In the genomic region with DNA sequence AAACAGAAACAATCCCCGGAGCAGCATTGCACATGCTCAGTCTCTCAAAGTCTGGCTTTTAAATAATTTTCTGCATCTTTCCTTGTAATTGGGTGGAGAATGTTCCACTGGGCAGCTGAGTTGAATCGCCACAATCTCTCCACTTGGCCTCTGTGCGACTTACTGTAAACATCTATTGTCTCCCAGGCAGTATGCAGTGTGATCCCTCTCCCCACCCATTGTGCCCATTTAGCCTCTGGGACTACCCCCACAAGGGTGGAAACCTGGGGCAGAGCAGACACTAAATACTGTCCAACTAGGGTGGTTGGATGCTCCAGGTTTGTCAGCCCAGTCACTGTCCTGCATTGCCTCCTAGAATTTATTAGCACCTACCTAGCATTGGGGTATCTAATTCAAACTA, we compare ENCODE assay signal across 20 cellular contexts.
DNase-seq lines count a peak whose midpoint lies in the region; ATAC-seq, FAIRE-seq and TF ChIP-seq lines count a peak whose summit lies in the region.
"Had no signal": no experiment of that assay in that cellular context is flagged by ENCODE, and none has a peak within 500 bp of the region (broad histone marks: within the 10 kb centered on the region; RNA-seq: fewer than 3 reads in every experiment).

No MANE protein-coding gene starts in this region.

- FAIRE-seq in GM12892 (lab: Jason Lieb, UNC): peak; percentile 56
- FAIRE-seq: pancreas had no signal

- ATAC-seq in natural killer cell treated with Interleukin-12 subunit alpha and Interleukin-12 subunit beta and Interleukin-15 and Interleukin-18, amount 100 ng/mL, for 72 hours: no peak
- ATAC-seq: left lobe of liver; pancreas; right lobe of liver; stimulated activated memory B cell treated with anti-CD40 and anti-IgM and Interleukin-4, amounts not matched to agents 10 μg/mL and 1 μg/mL and 100 μg/mL, for 72 hours had no signal

- H3K9me3 Mint-ChIP-seq in activated CD4-positive, alpha-beta memory T cell treated with anti-CD3 and anti-CD28 coated beads for 36 hours: no peaks in the 10 kb centered on the region
- no peaks in the 10 kb centered on the region for H3K9me3 Mint-ChIP-seq in activated CD4-positive, alpha-beta memory T cell treated with anti-CD3 and anti-CD28 coated beads, Interleukin-2, amount 10 ng/mL, durations not matched to agents 7 days and 5 days
- no peaks in the 10 kb centered on the region for H3K9me3 Mint-ChIP-seq in activated naive CD8-positive, alpha-beta T cell (ENCODE audit: low read depth)
- no peaks in the 10 kb centered on the region for H3K9me3 Mint-ChIP-seq in natural killer cell treated with Interleukin-12 subunit alpha and Interleukin-12 subunit beta and Interleukin-15 and Interleukin-18, amount 100 ng/mL, for 72 hours
- H3K9me3 Mint-ChIP-seq: stimulated activated memory B cell treated with anti-CD40 and anti-IgM and Interleukin-4, amounts not matched to agents 10 μg/mL and 1 μg/mL and 100 μg/mL, for 72 hours had no signal

- intact Hi-C loops in activated CD4-positive, alpha-beta memory T cell treated with anti-CD3 and anti-CD28 coated beads for 36 hours (cut with micrococcal nuclease): loop anchor here (5.0 kb wide), 1 partner anchor 45 kb away; no protein-coding TSS in a partner anchor

- no peaks in the 10 kb centered on the region for H3K36me3 Mint-ChIP-seq in activated CD4-positive, alpha-beta memory T cell treated with anti-CD3 and anti-CD28 coated beads for 36 hours
- peaks cover 5% of the 10 kb centered on the region for H3K36me3 Mint-ChIP-seq in activated CD4-positive, alpha-beta memory T cell treated with anti-CD3 and anti-CD28 coated beads, Interleukin-2, amount 10 ng/mL, durations not matched to agents 7 days and 5 days (ENCODE audit: low read depth)
- H3K36me3 Mint-ChIP-seq in activated naive CD8-positive, alpha-beta T cell: no peaks in the 10 kb centered on the region
- H3K36me3 Mint-ChIP-seq in natural killer cell treated with Interleukin-12 subunit alpha and Interleukin-12 subunit beta and Interleukin-15 and Interleukin-18, amount 100 ng/mL, for 72 hours: no peaks in the 10 kb centered on the region
- H3K36me3 Mint-ChIP-seq: stimulated activated memory B cell treated with anti-CD40 and anti-IgM and Interleukin-4, amounts not matched to agents 10 μg/mL and 1 μg/mL and 100 μg/mL, for 72 hours had no signal

- H3K4me3 Mint-ChIP-seq in activated CD4-positive, alpha-beta memory T cell treated with anti-CD3 and anti-CD28 coated beads for 36 hours: peak overlapping the region; percentile 23
- H3K4me3 Mint-ChIP-seq in activated CD4-positive, alpha-beta memory T cell treated with anti-CD3 and anti-CD28 coated beads, Interleukin-2, amount 10 ng/mL, durations not matched to agents 7 days and 5 days: no peak overlapping the region
- peak overlapping the region; percentile 50 for H3K4me3 Mint-ChIP-seq in activated naive CD8-positive, alpha-beta T cell
- peak overlapping the region; percentile 69 for H3K4me3 Mint-ChIP-seq in natural killer cell treated with Interleukin-12 subunit alpha and Interleukin-12 subunit beta and Interleukin-15 and Interleukin-18, amount 100 ng/mL, for 72 hours
- H3K4me3 Mint-ChIP-seq: stimulated activated memory B cell treated with anti-CD40 and anti-IgM and Interleukin-4, amounts not matched to agents 10 μg/mL and 1 μg/mL and 100 μg/mL, for 72 hours had no signal

- H3K27me3 Mint-ChIP-seq in activated CD4-positive, alpha-beta memory T cell treated with anti-CD3 and anti-CD28 coated beads for 36 hours: no peaks in the 10 kb centered on the region
- no peaks in the 10 kb centered on the region for H3K27me3 Mint-ChIP-seq in activated CD4-positive, alpha-beta memory T cell treated with anti-CD3 and anti-CD28 coated beads, Interleukin-2, amount 10 ng/mL, durations not matched to agents 7 days and 5 days
- H3K27me3 Mint-ChIP-seq in activated naive CD8-positive, alpha-beta T cell: no peaks in the 10 kb centered on the region
- H3K27me3 Mint-ChIP-seq in natural killer cell treated with Interleukin-12 subunit alpha and Interleukin-12 subunit beta and Interleukin-15 and Interleukin-18, amount 100 ng/mL, for 72 hours: no peaks in the 10 kb centered on the region
- H3K27me3 Mint-ChIP-seq: stimulated activated memory B cell treated with anti-CD40 and anti-IgM and Interleukin-4, amounts not matched to agents 10 μg/mL and 1 μg/mL and 100 μg/mL, for 72 hours had no signal

- CTCF ChIA-PET in activated CD4-positive, alpha-beta memory T cell treated with anti-CD3 and anti-CD28 coated beads for 36 hours (lab: Charles Lee): no interaction called here
- CTCF ChIA-PET in activated CD4-positive, alpha-beta memory T cell treated with anti-CD3 and anti-CD28 coated beads, Interleukin-2, amount 10 ng/mL, durations not matched to agents 7 days and 5 days (lab: Charles Lee): no interaction called here

- no peak overlapping the region for H3K27ac Mint-ChIP-seq in activated CD4-positive, alpha-beta memory T cell treated with anti-CD3 and anti-CD28 coated beads for 36 hours
- no peak overlapping the region for H3K27ac Mint-ChIP-seq in activated CD4-positive, alpha-beta memory T cell treated with anti-CD3 and anti-CD28 coated beads, Interleukin-2, amount 10 ng/mL, durations not matched to agents 7 days and 5 days
- H3K27ac Mint-ChIP-seq in activated naive CD8-positive, alpha-beta T cell: peak overlapping the region; percentile 85
- peak overlapping the region; percentile 75 to 88 for H3K27ac Mint-ChIP-seq in natural killer cell treated with Interleukin-12 subunit alpha and Interleukin-12 subunit beta and Interleukin-15 and Interleukin-18, amount 100 ng/mL, for 72 hours
- H3K27ac Mint-ChIP-seq: stimulated activated memory B cell treated with anti-CD40 and anti-IgM and Interleukin-4, amounts not matched to agents 10 μg/mL and 1 μg/mL and 100 μg/mL, for 72 hours had no signal

- H3K4me1 Mint-ChIP-seq in activated CD4-positive, alpha-beta memory T cell treated with anti-CD3 and anti-CD28 coated beads for 36 hours (ENCODE audit: low read depth): peaks cover 78% of the 10 kb centered on the region
- H3K4me1 Mint-ChIP-seq in activated CD4-positive, alpha-beta memory T cell treated with anti-CD3 and anti-CD28 coated beads, Interleukin-2, amount 10 ng/mL, durations not matched to agents 7 days and 5 days: peaks cover 67% of the 10 kb centered on the region
- peaks cover 88% of the 10 kb centered on the region for H3K4me1 Mint-ChIP-seq in activated naive CD8-positive, alpha-beta T cell (ENCODE audit: low read depth)
- peaks cover 65 to 77% of the 10 kb centered on the region in 2 donors for H3K4me1 Mint-ChIP-seq in natural killer cell treated with Interleukin-12 subunit alpha and Interleukin-12 subunit beta and Interleukin-15 and Interleukin-18, amount 100 ng/mL, for 72 hours (ENCODE audit: low read depth in 2 of 2)

- TF ChIP-seq POLR2A in GM12892 (IDR thresholded peaks at IDR 0.05; ENCODE audit: low read depth, low read length): no peak

- no peak for DNase-seq in activated CD4-positive, alpha-beta memory T cell treated with anti-CD3 and anti-CD28 coated beads for 36 hours
- no peak for DNase-seq in activated CD4-positive, alpha-beta memory T cell treated with anti-CD3 and anti-CD28 coated beads, Interleukin-2, amount 10 ng/mL, durations not matched to agents 7 days and 5 days
- DNase-seq in GM12892 (ENCODE audit: insufficient read length): no peak
- DNase-seq in natural killer cell treated with Interleukin-12 subunit alpha and Interleukin-12 subunit beta and Interleukin-15 and Interleukin-18, amount 100 ng/mL, for 72 hours (ENCODE audit: low spot score): no peak
- no peak for DNase-seq in NCI-H2227 treated with DMSO at 0.1 percent for 48 hours (lab: John Stamatoyannopoulos, UW)
- no peak for DNase-seq in foreskin melanocyte
- DNase-seq in C1 segment of cervical spinal cord (lab: John Stamatoyannopoulos, UW): no peak
- DNase-seq: ACHN, activated T-cell treated with anti-CD3 and anti-CD28 coated beads for 4 hours, amniotic stem cell, dorsolateral prefrontal cortex, gastrocnemius medialis, MG63, NCI-H2029, pancreas, right lobe of liver, transverse colon had no signal

- POLR2A ChIA-PET in activated CD4-positive, alpha-beta memory T cell treated with anti-CD3 and anti-CD28 coated beads for 36 hours (lab: Charles Lee): no interaction called here
- POLR2A ChIA-PET in activated CD4-positive, alpha-beta memory T cell treated with anti-CD3 and anti-CD28 coated beads, Interleukin-2, amount 10 ng/mL, durations not matched to agents 7 days and 5 days (lab: Charles Lee): no interaction called here

Comparison
In these comparisons a context has a peak if more than half of its experiments do, and no peak if none do; other contexts are left out.
1. H3K27ac Mint-ChIP-seq: peak in activated naive CD8-positive, alpha-beta T cell (single experiment) and natural killer cell treated with Interleukin-12 subunit alpha and Interleukin-12 subunit beta and Interleukin-15 and Interleukin-18, amount 100 ng/mL, for 72 hours (2 of 2); none in activated CD4-positive, alpha-beta memory T cell treated with anti-CD3 and anti-CD28 coated beads for 36 hours (single experiment) and activated CD4-positive, alpha-beta memory T cell treated with anti-CD3 and anti-CD28 coated beads, Interleukin-2, amount 10 ng/mL, durations not matched to agents 7 days and 5 days (single experiment).